In the genomic region with DNA sequence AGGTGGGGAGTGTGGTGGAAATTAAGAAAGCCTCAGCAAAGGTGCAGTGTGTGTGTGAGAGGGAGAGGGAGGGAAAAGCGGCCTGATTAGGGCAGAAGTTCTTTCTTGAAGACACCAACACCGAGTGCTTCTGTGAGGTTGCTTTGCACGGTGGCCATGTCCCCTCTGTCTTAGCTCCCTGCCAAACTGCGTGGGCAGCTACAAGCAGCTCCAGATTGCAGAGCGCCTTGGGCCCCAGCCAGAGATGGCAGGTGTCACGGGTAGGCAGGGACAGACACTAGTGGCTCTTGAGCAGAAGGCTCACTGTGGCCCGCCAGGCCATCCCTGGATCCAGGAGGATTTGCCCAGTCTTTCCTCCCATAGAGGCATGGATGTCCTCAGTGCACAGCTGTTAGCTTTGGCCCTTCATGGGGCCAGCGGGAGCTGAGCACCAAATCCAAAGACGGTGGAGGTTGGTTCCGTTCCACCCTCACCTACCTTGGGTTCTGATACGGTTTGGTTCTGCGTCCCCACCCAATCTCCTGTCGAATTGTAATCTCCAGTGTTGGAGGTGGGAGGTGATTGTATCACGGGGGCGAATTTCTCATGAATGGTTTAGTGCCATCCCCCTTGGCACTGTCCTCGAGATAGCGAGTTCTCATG, we compare ENCODE assay signal across 1 cellular context.
TF ChIP-seq lines count a peak whose summit lies in the region.

No MANE protein-coding gene starts in this region.

TF ChIP-seq in IMR-90, 13 proteins besides CTCF, POLR2A, EP300 and RAD21:
- TF ChIP-seq FOS (IDR thresholded peaks at IDR 0.05; ENCODE audit: low read depth, low read length) (no peak), MXI1 (IDR thresholded peaks at IDR 0.05; ENCODE audit: borderline replicate concordance, low read depth, low read length) (no peak), CHD1 (IDR thresholded peaks at IDR 0.05; ENCODE audit: low read depth, low read length) (no peak), MAFK (IDR thresholded peaks at IDR 0.05; ENCODE audit: low read depth, low read length) (no peak), MAZ (IDR thresholded peaks at IDR 0.05; ENCODE audit: borderline replicate concordance, low read depth, low read length) (no peak), CEBPB (IDR thresholded peaks at IDR 0.05; ENCODE audit: low read depth, low read length) (no peak), USF2 (IDR thresholded peaks at IDR 0.05; ENCODE audit: low read depth, low read length) (no peak), BHLHE40 (IDR thresholded peaks at IDR 0.05; ENCODE audit: low read depth, low read length) (no peak), ELK1 (IDR thresholded peaks at IDR 0.05; ENCODE audit: borderline replicate concordance, low read depth, low read length) (no peak), RFX5 (IDR thresholded peaks at IDR 0.05; ENCODE audit: low read depth, low read length) (no peak), SMC3 (IDR thresholded peaks at IDR 0.05; ENCODE audit: low read depth, low read length) (no peak), RCOR1 (IDR thresholded peaks at IDR 0.05; ENCODE audit: insufficient replicate concordance, low read length) (no peak), NFE2L2 (IDR thresholded peaks at IDR 0.05; ENCODE audit: low read depth, low read length) (no peak)
TF ChIP-seq in IMR-90: peak in this region for 0.
